Comparison of ENCODE assay signal across 27 cellular contexts in genomic region chr4:73375328-73375741, GRCh38. TPM values are rescaled to one million over a fixed set of nuclear protein-coding genes. Genes with fewer than 3 reads are reported as not detected.
"Had no signal": no experiment of that assay in that cellular context is flagged by ENCODE, and none has a peak within 500 bp of the region (broad histone marks: within the 10 kb centered on the region; RNA-seq: fewer than 3 reads in every experiment).

No MANE protein-coding gene starts in this region.

- H3K27ac ChIP-seq: ascending aorta, brain microvascular endothelial cell, coronary artery, dorsolateral prefrontal cortex, heart left ventricle had no signal

- H3K9me3 ChIP-seq: ascending aorta, heart left ventricle had no signal

- H3K4me3 ChIP-seq: ascending aorta, coronary artery, dorsolateral prefrontal cortex, heart left ventricle had no signal

- DNase-seq: activated CD4-positive, alpha-beta memory T cell treated with anti-CD3 and anti-CD28 coated beads, Interleukin-2, amount 10 ng/mL, durations not matched to agents 7 days and 5 days; activated CD4-positive, alpha-beta T cell treated with anti-CD3 and anti-CD28 coated beads for 1 hour; activated CD4-positive, alpha-beta T cell treated with anti-CD3 and anti-CD28 coated beads for 4 hours; activated CD4-positive, alpha-beta T cell treated with anti-CD3 and anti-CD28 coated beads, Interleukin-2, amount 10 ng/mL, durations not matched to agents 7 days and 5 days; activated CD4-positive, alpha-beta T cell treated with anti-CD3 and anti-CD28 coated beads, Interleukin-2, amount 50 U/mL, for 4 hours; activated CD8-positive, alpha-beta memory T cell treated with anti-CD3 and anti-CD28 coated beads, Interleukin-2, amount 50 U/mL, for 48 hours; activated gamma-delta T cell; activated naive CD4-positive, alpha-beta T cell; activated naive CD4-positive, alpha-beta T cell treated with anti-CD3 and anti-CD28 coated beads, Interleukin-2, amount 10 ng/mL, durations not matched to agents 7 days and 5 days; activated naive CD8-positive, alpha-beta T cell treated with anti-CD3 and anti-CD28 coated beads, Interleukin-2, amount 10 ng/mL, durations not matched to agents 7 days and 5 days; activated T-cell treated with anti-CD3 and anti-CD28 coated beads for 4 hours; activated T-cell treated with anti-CD3 and anti-CD28 coated beads, Interleukin-2, amount 50 U/mL, for 24 hours; activated T-cell treated with anti-CD3 and anti-CD28 coated beads, Interleukin-2, amount 50 U/mL, for 72 hours; brain microvascular endothelial cell; dorsolateral prefrontal cortex; effector memory CD4-positive, alpha-beta T cell; endodermal cell; foreskin fibroblast; heart left ventricle; T-helper 1 cell; T-helper 17 cell had no signal

- H3K4me1 ChIP-seq: ascending aorta, heart left ventricle had no signal

- H3K36me3 ChIP-seq: ascending aorta, brain microvascular endothelial cell, heart left ventricle had no signal

- H3K27me3 ChIP-seq: ascending aorta, dorsolateral prefrontal cortex, heart left ventricle had no signal

RNA-seq across cellular contexts. Expression of gene ALB, which starts 28.8 kb away (rescaled TPM):
- total RNA-seq: activated CD4-positive, alpha-beta memory T cell treated with anti-CD3 and anti-CD28 coated beads, Interleukin-2, amount 10 ng/mL, durations not matched to agents 7 days and 5 days; activated CD4-positive, alpha-beta T cell treated with anti-CD3 and anti-CD28 coated beads, Interleukin-2, amount 10 ng/mL, durations not matched to agents 7 days and 5 days; activated naive CD4-positive, alpha-beta T cell treated with anti-CD3 and anti-CD28 coated beads, Interleukin-2, amount 50 U/mL, for 72 hours; activated naive CD8-positive, alpha-beta T cell treated with anti-CD3 and anti-CD28 coated beads, Interleukin-2, amount 10 ng/mL, durations not matched to agents 7 days and 5 days; bronchial epithelial cell; cardiac septum; epithelial cell of proximal tubule; T-helper 17 cell had no signal
